Comparison of ENCODE assay signal across 14 cellular contexts in genomic region chr6:42941356-42941755, GRCh38. TPM values are rescaled to one million over a fixed set of nuclear protein-coding genes. Genes with fewer than 3 reads are reported as not detected.
DNase-seq lines count a peak whose midpoint lies in the region; ATAC-seq and TF ChIP-seq lines count a peak whose summit lies in the region.
"Not testable (repeated sequence)": the region's sequence is repeated elsewhere in the genome, so short reads cannot be mapped to it uniquely, and the experiment has no call there.
"Had no signal": no experiment of that assay in that cellular context is flagged by ENCODE, and none has a peak within 500 bp of the region (broad histone marks: within the 10 kb centered on the region; RNA-seq: fewer than 3 reads in every experiment).

No MANE protein-coding gene starts in this region.

- 100% methylated on average over 4 of the region's 5 CpGs for WGBS in right lobe of liver (ENCODE audit: insufficient coverage, low coverage, low lambda C conversion rate, missing lambda C conversion rate)

- not testable (repeated sequence) for H3K27me3 ChIP-seq in right lobe of liver, upper lobe of right lung

- not testable (repeated sequence) for H3K4me3 ChIP-seq in right lobe of liver, upper lobe of right lung

- not testable (repeated sequence) for TF ChIP-seq CTCF in CD14-positive monocyte (IDR thresholded peaks at IDR 0.05); activated CD8-positive, alpha-beta T cell treated with anti-CD3 and anti-CD28 coated beads for 36 hours (IDR thresholded peaks at IDR 0.05); right lobe of liver (IDR thresholded peaks at IDR 0.05); upper lobe of right lung (IDR thresholded peaks at IDR 0.05)

- CTCF ChIA-PET in activated CD8-positive, alpha-beta T cell treated with anti-CD3 and anti-CD28 coated beads for 36 hours (lab: Charles Lee), result interaction anchor here (1.2 kb wide), 1 partner anchor 11 kb away, joined by 4 read pairs; no protein-coding TSS in a partner anchor

- H3K27ac Mint-ChIP-seq in CD14-positive monocyte (peak overlapping the region in 4 of 7 donors; percentile 1 to 69 (median 38)), naive B cell (peak overlapping the region in 4 of 6 donors; percentile 30 to 74 (median 52))
- peak overlapping the region; percentile 63 for H3K27ac Mint-ChIP-seq in activated CD8-positive, alpha-beta T cell treated with anti-CD3 and anti-CD28 coated beads for 36 hours
- peak overlapping the region; percentile 73 for H3K27ac Mint-ChIP-seq in activated naive CD8-positive, alpha-beta T cell treated with anti-CD3 and anti-CD28 coated beads for 36 hours
- peak overlapping the region; percentile 29 for H3K27ac Mint-ChIP-seq in central memory CD8-positive, alpha-beta T cell (ENCODE audit: low read depth)
- H3K27ac Mint-ChIP-seq in stimulated activated effector memory CD8-positive, alpha-beta T cell treated with anti-CD3 and anti-CD28 coated beads, Interleukin-12 subunit alpha, Interleukin-12 subunit beta, amount 100 ng/mL, for 72 hours, result peak overlapping the region; percentile 54

- POLR2A ChIA-PET in activated CD8-positive, alpha-beta T cell treated with anti-CD3 and anti-CD28 coated beads for 36 hours (lab: Charles Lee), result interaction anchor here (1.0 to 2.5 kb wide), 3 partner anchors 10 to 38 kb away, joined by 4 to 10 read pairs (median 9); partner anchors contain the start of gene PEX6

- H3K36me3 ChIP-seq in right lobe of liver, result not testable (repeated sequence)
- H3K36me3 ChIP-seq in upper lobe of right lung, result peaks cover 42% of the 10 kb centered on the region

- ATAC-seq in activated CD8-positive, alpha-beta T cell treated with anti-CD3 and anti-CD28 coated beads for 36 hours; central memory CD8-positive, alpha-beta T cell (replicated peaks; ENCODE audit: extremely low read depth, poor library complexity, severe bottlenecking); right lobe of liver; naive B cell (ENCODE audit: low read depth in 2 of 2); stimulated activated effector memory CD8-positive, alpha-beta T cell treated with anti-CD3 and anti-CD28 coated beads, Interleukin-12 subunit alpha, Interleukin-12 subunit beta, amount 100 ng/mL, for 72 hours: not testable (repeated sequence)
- ATAC-seq in upper lobe of right lung, result peak; percentile 55

- intact Hi-C loops in CD14-positive monocyte (cut with micrococcal nuclease), result loop anchor here in 1 of 2 donors (5.0 kb wide), 1 partner anchor 39 kb away; no protein-coding TSS in a partner anchor
- intact Hi-C loops in activated CD8-positive, alpha-beta T cell treated with anti-CD3 and anti-CD28 coated beads for 36 hours (cut with micrococcal nuclease); right lobe of liver (cut with DNase I); upper lobe of right lung (cut with DNase I): not testable (repeated sequence)

- H3K4me1 ChIP-seq in right lobe of liver, result peaks cover 0 to 64% (median 26%) of the 10 kb centered on the region in 4 donors
- not testable (repeated sequence) for H3K4me1 ChIP-seq in upper lobe of right lung

- not testable (repeated sequence) for DNase-seq in CD14-positive monocyte (ENCODE audit: low spot score); activated CD8-positive, alpha-beta T cell treated with anti-CD3 and anti-CD28 coated beads for 36 hours; activated naive CD8-positive, alpha-beta T cell treated with anti-CD3 and anti-CD28 coated beads for 36 hours; central memory CD8-positive, alpha-beta T cell (ENCODE audit: low spot score in 2 of 2); right lobe of liver; naive B cell; stimulated activated effector memory CD8-positive, alpha-beta T cell treated with anti-CD3 and anti-CD28 coated beads, Interleukin-12 subunit alpha, Interleukin-12 subunit beta, amount 100 ng/mL, for 72 hours (ENCODE audit: low spot score in 2 of 2); upper lobe of right lung

- not testable (repeated sequence) for H3K9me3 ChIP-seq in right lobe of liver, upper lobe of right lung

- H3K4me1 Mint-ChIP-seq in CD14-positive monocyte; activated CD8-positive, alpha-beta T cell treated with anti-CD3 and anti-CD28 coated beads for 36 hours (ENCODE audit: low read depth); activated naive CD8-positive, alpha-beta T cell treated with anti-CD3 and anti-CD28 coated beads for 36 hours: not testable (repeated sequence)
- H3K4me1 Mint-ChIP-seq in central memory CD8-positive, alpha-beta T cell, result peaks cover 21% of the 10 kb centered on the region
- H3K4me1 Mint-ChIP-seq in naive B cell, result peaks cover 17 to 25% (median 20%) of the 10 kb centered on the region in 3 donors
- H3K4me1 Mint-ChIP-seq in stimulated activated effector memory CD8-positive, alpha-beta T cell treated with anti-CD3 and anti-CD28 coated beads, Interleukin-12 subunit alpha, Interleukin-12 subunit beta, amount 100 ng/mL, for 72 hours, result peaks cover 17% of the 10 kb centered on the region

- H3K27ac ChIP-seq in right lobe of liver, result peak overlapping the region in 2 of 3 donors; percentile 84 to 89
- H3K27ac ChIP-seq in upper lobe of right lung, result not testable (repeated sequence)

- H3K27me3 Mint-ChIP-seq in CD14-positive monocyte (ENCODE audit: low read depth in 3 of 3); activated CD8-positive, alpha-beta T cell treated with anti-CD3 and anti-CD28 coated beads for 36 hours; activated naive CD8-positive, alpha-beta T cell treated with anti-CD3 and anti-CD28 coated beads for 36 hours; central memory CD8-positive, alpha-beta T cell; naive B cell: not testable (repeated sequence)

- H3K36me3 Mint-ChIP-seq in CD14-positive monocyte (peaks cover 77 to 91% of the 10 kb centered on the region in 2 donors), naive B cell (peaks cover 15 to 16% of the 10 kb centered on the region in 2 donors)
- H3K36me3 Mint-ChIP-seq in activated CD8-positive, alpha-beta T cell treated with anti-CD3 and anti-CD28 coated beads for 36 hours (ENCODE audit: low read depth), result peaks cover 32% of the 10 kb centered on the region
- peaks cover 41% of the 10 kb centered on the region for H3K36me3 Mint-ChIP-seq in activated naive CD8-positive, alpha-beta T cell treated with anti-CD3 and anti-CD28 coated beads for 36 hours
- H3K36me3 Mint-ChIP-seq in central memory CD8-positive, alpha-beta T cell (ENCODE audit: insufficient read depth), result peaks cover 45% of the 10 kb centered on the region
- H3K36me3 Mint-ChIP-seq in stimulated activated effector memory CD8-positive, alpha-beta T cell treated with anti-CD3 and anti-CD28 coated beads, Interleukin-12 subunit alpha, Interleukin-12 subunit beta, amount 100 ng/mL, for 72 hours, result peaks cover 68% of the 10 kb centered on the region

- TF ChIP-seq POLR2A in right lobe of liver (IDR thresholded peaks at IDR 0.05), result not testable (repeated sequence)

- not testable (repeated sequence) for H3K9me3 Mint-ChIP-seq in CD14-positive monocyte; activated CD8-positive, alpha-beta T cell treated with anti-CD3 and anti-CD28 coated beads for 36 hours; activated naive CD8-positive, alpha-beta T cell treated with anti-CD3 and anti-CD28 coated beads for 36 hours; central memory CD8-positive, alpha-beta T cell; naive B cell; stimulated activated effector memory CD8-positive, alpha-beta T cell treated with anti-CD3 and anti-CD28 coated beads, Interleukin-12 subunit alpha, Interleukin-12 subunit beta, amount 100 ng/mL, for 72 hours

- H3K4me3 Mint-ChIP-seq in CD14-positive monocyte; activated CD8-positive, alpha-beta T cell treated with anti-CD3 and anti-CD28 coated beads for 36 hours; activated naive CD8-positive, alpha-beta T cell treated with anti-CD3 and anti-CD28 coated beads for 36 hours; central memory CD8-positive, alpha-beta T cell; naive B cell; stimulated activated effector memory CD8-positive, alpha-beta T cell treated with anti-CD3 and anti-CD28 coated beads, Interleukin-12 subunit alpha, Interleukin-12 subunit beta, amount 100 ng/mL, for 72 hours: not testable (repeated sequence)

RNA-seq across cellular contexts. Expression of gene CNPY3, which starts 12.1 kb away (rescaled TPM):
- polyA plus RNA-seq in CD14-positive monocyte (100 to 1,000 TPM; 237 to 295 TPM), naive B cell (ENCODE audit: low read depth in 6 of 6) (100 to 1,000 TPM; 153 to 199 (median 177) TPM)
- total RNA-seq in activated CD8-positive, alpha-beta T cell treated with anti-CD3 and anti-CD28 coated beads for 36 hours, result 10 to 100 TPM; 46.2 to 46.8 TPM
- total RNA-seq in activated naive CD8-positive, alpha-beta T cell treated with anti-CD3 and anti-CD28 coated beads for 36 hours, result 10 to 100 TPM; 53.6 to 55.7 TPM
- total RNA-seq in right lobe of liver (10 to 100 TPM; 11.1 to 75.4 (median 28.8) TPM), upper lobe of right lung (63.7 TPM)

RNA-seq across cellular contexts. Expression of gene GNMT, which starts 19.2 kb away (rescaled TPM):
- polyA plus RNA-seq in CD14-positive monocyte, result under 1 TPM; 0.17 to 0.31 TPM
- total RNA-seq in activated CD8-positive, alpha-beta T cell treated with anti-CD3 and anti-CD28 coated beads for 36 hours, result under 1 TPM; 0.25 to 0.38 TPM
- total RNA-seq in activated naive CD8-positive, alpha-beta T cell treated with anti-CD3 and anti-CD28 coated beads for 36 hours, result under 1 TPM; 0.20 to 0.35 TPM
- 100 to 1,000 TPM in 3 of 6 experiments, 10 to 100 TPM in 3; 13.7 to 470 (median 107) TPM for total RNA-seq in right lobe of liver
- 1 to 10 TPM in 1 of 6 donors, under 1 TPM in 3, not detected in 2; 0.26 to 1.1 (median 0.28) TPM for polyA plus RNA-seq in naive B cell (ENCODE audit: low read depth in 6 of 6)
- 1.4 TPM for total RNA-seq in upper lobe of right lung
- total RNA-seq: GM23338, HT-29 had no signal

RNA-seq across cellular contexts. Expression of gene PTCRA, which starts 25.5 kb away (rescaled TPM):
- polyA plus RNA-seq in CD14-positive monocyte (under 1 TPM; 0.55 to 0.83 TPM), naive B cell (ENCODE audit: low read depth in 6 of 6) (1 to 10 TPM in 1 of 6 donors, under 1 TPM in 3, not detected in 2; 0.41 to 1.9 (median 0.68) TPM)
- total RNA-seq in activated CD8-positive, alpha-beta T cell treated with anti-CD3 and anti-CD28 coated beads for 36 hours, result not detected
- not detected for total RNA-seq in activated naive CD8-positive, alpha-beta T cell treated with anti-CD3 and anti-CD28 coated beads for 36 hours
- total RNA-seq in right lobe of liver (under 1 TPM in 3 of 6 experiments, not detected in 3; 0.31 to 0.46 (median 0.37) TPM), upper lobe of right lung (5.0 TPM)
- total RNA-seq: Calu3; CD4-positive, alpha-beta memory T cell; GM23338; HT-29 had no signal
- polyA plus RNA-seq: A549; BJ; CD4-positive, alpha-beta memory T cell; GM23338 had no signal

RNA-seq across cellular contexts. Expression of gene PEX6, which starts 37.6 kb away (rescaled TPM):
- polyA plus RNA-seq in CD14-positive monocyte (10 to 100 TPM; 15.5 to 16.2 TPM), naive B cell (ENCODE audit: low read depth in 6 of 6) (10 to 100 TPM; 10.6 to 23.5 (median 15.7) TPM)
- total RNA-seq in activated CD8-positive, alpha-beta T cell treated with anti-CD3 and anti-CD28 coated beads for 36 hours, result 1 to 10 TPM; 7.3 to 9.0 TPM
- total RNA-seq in activated naive CD8-positive, alpha-beta T cell treated with anti-CD3 and anti-CD28 coated beads for 36 hours, result 10 to 100 TPM; 15.2 to 16.7 TPM
- total RNA-seq in right lobe of liver (10 to 100 TPM; 15.7 to 25.9 (median 21.3) TPM), upper lobe of right lung (30.4 TPM)

RNA-seq across cellular contexts. Expression of gene PPP2R5D, which starts 43.0 kb away (rescaled TPM):
- polyA plus RNA-seq in CD14-positive monocyte, result 10 to 100 TPM; 10.3 to 14.9 TPM
- total RNA-seq in activated CD8-positive, alpha-beta T cell treated with anti-CD3 and anti-CD28 coated beads for 36 hours, result 10 to 100 TPM; 41.6 to 47.5 TPM
- 10 to 100 TPM; 43.0 to 43.4 TPM for total RNA-seq in activated naive CD8-positive, alpha-beta T cell treated with anti-CD3 and anti-CD28 coated beads for 36 hours
- 10 to 100 TPM; 11.5 to 24.0 (median 16.3) TPM for total RNA-seq in right lobe of liver
- polyA plus RNA-seq in naive B cell (ENCODE audit: low read depth in 6 of 6), result 10 to 100 TPM; 13.6 to 23.8 (median 14.5) TPM
- total RNA-seq in upper lobe of right lung, result 24.1 TPM
